In genomic region chr20:45153147-45153546, GRCh38 we compare ENCODE assay signal across 25 cellular contexts.
"Had no signal": no experiment of that assay in that cellular context is flagged by ENCODE, and none has a peak within 500 bp of the region (broad histone marks: within the 10 kb centered on the region; RNA-seq: fewer than 3 reads in every experiment).

No MANE protein-coding gene starts in this region.

- H3K4me3 Mint-ChIP-seq: activated CD4-positive, alpha-beta memory T cell treated with anti-CD3 and anti-CD28 coated beads, Interleukin-2, amount 10 ng/mL, durations not matched to agents 7 days and 5 days; activated CD4-positive, alpha-beta T cell treated with anti-CD3 and anti-CD28 coated beads, Interleukin-2, amount 10 ng/mL, durations not matched to agents 7 days and 5 days; activated T-cell treated with anti-CD3 and anti-CD28 coated beads, Interleukin-2, amount 50 U/mL, for 4 hours; activated T-helper 17 cell treated with anti-CD3 and anti-CD28 coated beads, Interleukin-2, amount 50 U/mL, for 72 hours; endodermal cell; naive thymus-derived CD8-positive, alpha-beta T cell; neural progenitor cell; WTC11 had no signal

- H3K27ac ChIP-seq: heart right ventricle, left lung, lower lobe of right lung, neural progenitor cell, right lobe of liver, thoracic aorta, uterus had no signal

- H3K4me3 ChIP-seq: heart right ventricle, left lung, lower lobe of right lung, neural progenitor cell, right lobe of liver, thoracic aorta, uterus had no signal

- H3K4me1 Mint-ChIP-seq: activated CD4-positive, alpha-beta memory T cell treated with anti-CD3 and anti-CD28 coated beads, Interleukin-2, amount 10 ng/mL, durations not matched to agents 7 days and 5 days; activated CD4-positive, alpha-beta T cell treated with anti-CD3 and anti-CD28 coated beads, Interleukin-2, amount 10 ng/mL, durations not matched to agents 7 days and 5 days; activated T-helper 17 cell treated with anti-CD3 and anti-CD28 coated beads, Interleukin-2, amount 50 U/mL, for 72 hours; naive thymus-derived CD8-positive, alpha-beta T cell; neural progenitor cell; WTC11 had no signal

- H3K9me3 Mint-ChIP-seq: activated CD4-positive, alpha-beta memory T cell treated with anti-CD3 and anti-CD28 coated beads, Interleukin-2, amount 10 ng/mL, durations not matched to agents 7 days and 5 days; activated CD4-positive, alpha-beta T cell treated with anti-CD3 and anti-CD28 coated beads, Interleukin-2, amount 10 ng/mL, durations not matched to agents 7 days and 5 days; activated T-helper 17 cell treated with anti-CD3 and anti-CD28 coated beads, Interleukin-2, amount 50 U/mL, for 72 hours had no signal

- H3K36me3 Mint-ChIP-seq: neural progenitor cell, WTC11 had no signal

- H3K27ac Mint-ChIP-seq: activated CD4-positive, alpha-beta memory T cell treated with anti-CD3 and anti-CD28 coated beads, Interleukin-2, amount 10 ng/mL, durations not matched to agents 7 days and 5 days; activated CD4-positive, alpha-beta T cell treated with anti-CD3 and anti-CD28 coated beads, Interleukin-2, amount 10 ng/mL, durations not matched to agents 7 days and 5 days; activated T-helper 17 cell treated with anti-CD3 and anti-CD28 coated beads, Interleukin-2, amount 50 U/mL, for 72 hours; endodermal cell; naive thymus-derived CD8-positive, alpha-beta T cell; neural progenitor cell; WTC11 had no signal

- H3K36me3 ChIP-seq: heart right ventricle, left lung, lower lobe of right lung, neural progenitor cell, right lobe of liver, thoracic aorta, uterus had no signal

- H3K27me3 ChIP-seq: right lobe of liver, uterus had no signal

- H3K9me3 ChIP-seq: lower lobe of right lung, right lobe of liver, thoracic aorta, uterus had no signal

- DNase-seq: activated CD4-positive, alpha-beta memory T cell treated with anti-CD3 and anti-CD28 coated beads, Interleukin-2, amount 10 ng/mL, durations not matched to agents 7 days and 5 days; activated CD4-positive, alpha-beta T cell treated with anti-CD3 and anti-CD28 coated beads for 1 hour; activated CD4-positive, alpha-beta T cell treated with anti-CD3 and anti-CD28 coated beads, Interleukin-2, amount 10 ng/mL, durations not matched to agents 7 days and 5 days; activated gamma-delta T cell treated with Interleukin-2 at 50 U/mL for 16 hours; activated naive CD4-positive, alpha-beta T cell treated with anti-CD3 and anti-CD28 coated beads, Interleukin-2, amount 50 U/mL, for 16 hours; activated T-cell treated with anti-CD3 and anti-CD28 coated beads, Interleukin-2, amount 50 U/mL, for 4 hours; amniotic stem cell; endodermal cell; foreskin melanocyte; heart right ventricle; kidney glomerular epithelial cell; left lung; lower lobe of right lung; mesenchymal stem cell; naive thymus-derived CD8-positive, alpha-beta T cell; stimulated activated CD4-positive, alpha-beta T cell treated with anti-CD3 and anti-CD28 coated beads, Interleukin-2, amount 100 ng/mL, for 48 hours; stimulated activated naive CD8-positive, alpha-beta T cell treated with anti-CD3 and anti-CD28 coated beads, Interleukin-15, Interleukin-2, amounts not matched to agents 100 U/mL and 50 U/mL, for 24 hours; T-helper 9 cell; trophoblast cell; uterus had no signal

- H3K4me1 ChIP-seq: lower lobe of right lung, neural progenitor cell, right lobe of liver, uterus had no signal
